In the genomic region with DNA sequence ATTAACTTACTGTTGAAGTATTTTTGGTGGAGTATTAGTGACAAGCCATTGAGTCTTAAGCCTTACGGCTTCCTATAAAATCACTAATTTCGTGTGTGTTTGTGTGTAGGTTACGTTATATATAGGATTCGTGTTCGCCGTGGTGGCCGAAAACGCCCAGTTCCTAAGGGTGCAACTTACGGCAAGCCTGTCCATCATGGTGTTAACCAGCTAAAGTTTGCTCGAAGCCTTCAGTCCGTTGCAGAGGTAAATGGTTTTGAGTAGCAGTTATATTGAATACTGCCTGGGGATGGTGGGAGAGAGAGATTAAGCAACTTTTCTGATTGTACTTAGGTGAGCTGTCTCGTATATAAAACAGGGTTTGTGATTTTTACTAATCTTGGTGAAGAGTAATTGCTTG, we compare ENCODE assay signal across 8 cellular contexts. TPM values are rescaled to one million over a fixed set of nuclear protein-coding genes. Genes with fewer than 3 reads are reported as not detected.
DNase-seq lines count a peak whose midpoint lies in the region; TF ChIP-seq lines count a peak whose summit lies in the region.
"Not testable (repeated sequence)": the region's sequence is repeated elsewhere in the genome, so short reads cannot be mapped to it uniquely, and the experiment has no call there.

No MANE protein-coding gene starts in this region.

- peak overlapping the region; percentile 92 to 96 (median 96) for H3K27ac ChIP-seq in sigmoid colon
- H3K27ac ChIP-seq in uterus: peak overlapping the region; percentile 94 to 95

- not testable (repeated sequence) for H3K9me3 ChIP-seq in NT2/D1 (ENCODE audit: insufficient read depth, low read length); sigmoid colon; uterus

- not testable (repeated sequence) for DNase-seq in NT2/D1 (ENCODE audit: low read depth, low spot score); activated T-cell treated with anti-CD3 and anti-CD28 coated beads, Interleukin-2, amount 50 U/mL, for 24 hours; chondrocyte (ENCODE audit: low spot score); glutamatergic neuron; mesothelial cell of epicardium (ENCODE audit: low spot score in 2 of 2, unreplicated experiment in 2 of 2); sigmoid colon; uterus

- H3K9me3 Mint-ChIP-seq in activated T-cell treated with anti-CD3 and anti-CD28 coated beads, Interleukin-2, amount 50 U/mL, for 24 hours; chondrocyte (ENCODE audit: low read depth); glutamatergic neuron (ENCODE audit: unreplicated experiment); mesothelial cell of epicardium: not testable (repeated sequence)

- not testable (repeated sequence) for TF ChIP-seq POLR2A in sigmoid colon (IDR thresholded peaks at IDR 0.05); uterus (IDR thresholded peaks at IDR 0.05)

- H3K27me3 Mint-ChIP-seq in activated T-cell treated with anti-CD3 and anti-CD28 coated beads, Interleukin-2, amount 50 U/mL, for 24 hours; chondrocyte (ENCODE audit: low read depth); glutamatergic neuron (ENCODE audit: unreplicated experiment); mesothelial cell of epicardium (ENCODE audit: low read depth): not testable (repeated sequence)

- TF ChIP-seq CTCF in chondrocyte (IDR thresholded peaks at IDR 0.05); glutamatergic neuron (IDR thresholded peaks at IDR 0.05; ENCODE audit: partially characterized antibody, unreplicated experiment); mesothelial cell of epicardium (IDR thresholded peaks at IDR 0.05; ENCODE audit: unreplicated experiment); sigmoid colon (IDR thresholded peaks at IDR 0.05); uterus (IDR thresholded peaks at IDR 0.05): not testable (repeated sequence)

- H3K27ac Mint-ChIP-seq in activated T-cell treated with anti-CD3 and anti-CD28 coated beads, Interleukin-2, amount 50 U/mL, for 24 hours: peak overlapping the region; percentile 100
- H3K27ac Mint-ChIP-seq in chondrocyte (ENCODE audit: unreplicated experiment): peak overlapping the region; percentile 80
- peak overlapping the region; percentile 98 for H3K27ac Mint-ChIP-seq in glutamatergic neuron (ENCODE audit: unreplicated experiment)
- peak overlapping the region; percentile 97 for H3K27ac Mint-ChIP-seq in mesothelial cell of epicardium

- H3K9ac ChIP-seq in NT2/D1 (ENCODE audit: insufficient read length, low read depth): peak overlapping the region; percentile 98

- intact Hi-C loops in sigmoid colon (cut with DNase I); uterus (cut with DNase I; ENCODE audit: low total_unique reads): not testable (repeated sequence)

- peaks cover 44% of the 10 kb centered on the region for H3K4me1 Mint-ChIP-seq in activated T-cell treated with anti-CD3 and anti-CD28 coated beads, Interleukin-2, amount 50 U/mL, for 24 hours (ENCODE audit: low read depth)
- H3K4me1 Mint-ChIP-seq in chondrocyte (ENCODE audit: low read depth) (peaks cover 64% of the 10 kb centered on the region), glutamatergic neuron (ENCODE audit: low read depth, unreplicated experiment) (peaks cover 26% of the 10 kb centered on the region), mesothelial cell of epicardium (peaks cover 53% of the 10 kb centered on the region)

- peaks cover 69% of the 10 kb centered on the region for H3K36me3 Mint-ChIP-seq in activated T-cell treated with anti-CD3 and anti-CD28 coated beads, Interleukin-2, amount 50 U/mL, for 24 hours (ENCODE audit: low read depth)
- H3K36me3 Mint-ChIP-seq in chondrocyte (ENCODE audit: low read depth): peaks cover 26% of the 10 kb centered on the region
- H3K36me3 Mint-ChIP-seq in glutamatergic neuron (ENCODE audit: unreplicated experiment): not testable (repeated sequence)
- H3K36me3 Mint-ChIP-seq in mesothelial cell of epicardium: peaks cover 25% of the 10 kb centered on the region

- H3K36me3 ChIP-seq in NT2/D1 (ENCODE audit: insufficient read depth, insufficient read length, low read length): peaks cover 41% of the 10 kb centered on the region
- H3K36me3 ChIP-seq in sigmoid colon: peaks cover 0 to 45% (median 17%) of the 10 kb centered on the region in 4 donors
- H3K36me3 ChIP-seq in uterus: not testable (repeated sequence)

- H3K4me1 ChIP-seq in NT2/D1 (ENCODE audit: insufficient read depth, insufficient read length); uterus: not testable (repeated sequence)
- peaks cover 0 to 53% (median 36%) of the 10 kb centered on the region in 4 donors for H3K4me1 ChIP-seq in sigmoid colon

- WGBS in sigmoid colon, 2 donors: 5 to 31% methylated on average over 12 of the region's 12 CpGs

- not testable (repeated sequence) for TF ChIP-seq EP300 in sigmoid colon (IDR thresholded peaks at IDR 0.05)

- H3K4me3 ChIP-seq in GM08714 (ENCODE audit: low read length): peak overlapping the region; percentile 78
- peak overlapping the region; percentile 69 for H3K4me3 ChIP-seq in NT2/D1 (ENCODE audit: insufficient read length, low read depth)
- H3K4me3 ChIP-seq in sigmoid colon: peak overlapping the region; percentile 76 to 90 (median 86)
- peak overlapping the region; percentile 78 to 91 for H3K4me3 ChIP-seq in uterus

- not testable (repeated sequence) for H3K27me3 ChIP-seq in NT2/D1 (ENCODE audit: insufficient read depth, insufficient read length); sigmoid colon; uterus

- peak overlapping the region; percentile 100 for H3K4me3 Mint-ChIP-seq in activated T-cell treated with anti-CD3 and anti-CD28 coated beads, Interleukin-2, amount 50 U/mL, for 24 hours
- peak overlapping the region; percentile 99 for H3K4me3 Mint-ChIP-seq in chondrocyte (ENCODE audit: unreplicated experiment)
- peak overlapping the region; percentile 89 for H3K4me3 Mint-ChIP-seq in glutamatergic neuron (ENCODE audit: unreplicated experiment)
- H3K4me3 Mint-ChIP-seq in mesothelial cell of epicardium: peak overlapping the region; percentile 100

RNA-seq across cellular contexts. Expression of a gene that starts 1.4 kb away (rescaled TPM):
- 1,295 to 1,411 TPM (median 1,362 TPM) in 3 replicates for total RNA-seq in chondrocyte
- total RNA-seq in glutamatergic neuron (ENCODE audit: unreplicated experiment): 1,377 TPM
- 1,989 to 2,052 TPM (median 2,046 TPM) in 3 replicates for total RNA-seq in mesothelial cell of epicardium
- 1,000 to 10,000 TPM; 1,530 to 5,073 (median 3,085) TPM for total RNA-seq in sigmoid colon
- polyA plus RNA-seq in sigmoid colon: 1,000 to 10,000 TPM; 2,984 to 4,927 (median 3,091) TPM
- 1,000 to 10,000 TPM; 2,242 to 5,103 (median 3,613) TPM for total RNA-seq in uterus

RNA-seq across cellular contexts. Expression of a gene that starts 1.5 kb away (rescaled TPM):
- total RNA-seq in chondrocyte (13.2 to 15.5 TPM (median 13.6 TPM) in 3 replicates), glutamatergic neuron (ENCODE audit: unreplicated experiment) (12.6 TPM), mesothelial cell of epicardium (8.0 to 8.7 TPM (median 8.1 TPM) in 3 replicates), sigmoid colon (10 to 100 TPM; 21.6 to 29.3 (median 26.8) TPM), uterus (10 to 100 TPM in 3 of 4 donors, 1 to 10 TPM in 1; 3.6 to 25.0 (median 17.3) TPM)
- 1 to 10 TPM; 4.2 to 5.4 (median 5.1) TPM for polyA plus RNA-seq in sigmoid colon

RNA-seq across cellular contexts. Expression of a gene that starts 26.8 kb away (rescaled TPM):
- total RNA-seq in chondrocyte (14.7 to 19.8 TPM (median 19.6 TPM) in 3 replicates), glutamatergic neuron (ENCODE audit: unreplicated experiment) (10.1 TPM), mesothelial cell of epicardium (26.1 to 29.2 TPM (median 27.3 TPM) in 3 replicates), sigmoid colon (10 to 100 TPM; 43.8 to 63.7 (median 52.8) TPM), uterus (10 to 100 TPM; 36.8 to 95.7 (median 60.2) TPM)
- 10 to 100 TPM in 2 of 3 donors, 1 to 10 TPM in 1; 7.7 to 15.0 (median 10.6) TPM for polyA plus RNA-seq in sigmoid colon
